ENCODE assay signal across 8 cellular contexts in the genomic region with DNA sequence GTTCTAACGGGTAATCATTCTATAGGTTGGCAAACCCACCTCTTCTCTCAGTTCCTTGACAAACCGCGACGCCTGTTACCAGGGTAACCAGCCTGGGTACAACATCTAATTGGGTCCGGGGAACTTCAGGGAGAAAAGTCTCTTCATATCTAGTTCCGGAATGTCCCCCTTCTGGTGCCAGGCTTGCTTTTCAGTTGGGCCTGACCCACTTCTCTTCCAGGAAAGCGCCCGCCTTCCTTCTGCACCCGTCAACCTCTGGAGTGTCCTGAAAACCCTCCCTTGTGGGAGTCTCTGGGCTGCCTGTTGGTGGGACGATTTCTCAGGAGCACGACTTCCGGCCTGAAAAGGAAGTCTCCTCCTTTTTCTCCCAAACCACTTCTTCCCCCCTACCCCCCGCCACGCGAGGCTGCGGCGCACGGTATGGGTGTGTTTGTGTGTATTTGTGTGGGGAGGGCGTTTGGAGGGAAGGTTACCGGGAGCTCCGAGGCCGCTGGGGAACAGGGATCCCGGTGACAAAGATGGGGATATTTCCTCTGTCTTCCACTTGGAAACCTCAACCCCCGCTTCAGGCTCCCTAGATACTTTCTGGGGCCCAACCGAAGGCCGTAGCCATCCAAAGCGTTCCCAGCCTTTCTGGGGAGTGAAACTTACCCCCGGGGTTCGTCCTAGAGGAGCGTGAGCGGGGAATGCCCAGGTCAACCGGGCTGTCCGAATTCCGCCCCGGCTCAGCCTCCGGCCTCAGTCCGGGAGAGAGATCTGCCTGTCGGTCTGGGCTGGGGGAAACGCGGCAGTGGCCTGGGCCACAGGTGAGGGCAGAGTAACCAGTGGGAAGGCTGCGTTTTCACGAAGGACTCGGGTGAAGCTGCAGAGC. TPM values are rescaled to one million over a fixed set of nuclear protein-coding genes. Genes with fewer than 3 reads are reported as not detected.
DNase-seq lines count a peak whose midpoint lies in the region; ATAC-seq and TF ChIP-seq lines count a peak whose summit lies in the region.

Gene NKAPD1, plus strand, starts transcription at position 359 of the 871 bp plus-strand sequence. CDS start 1,276 bp downstream, outside the sequence.
Gene PIH1D2, minus strand, starts transcription at position 77 of the 871 bp plus-strand sequence. CDS start 843 bp downstream, outside the sequence.

- DNase-seq in AG20443 (ENCODE audit: low spot score), result peak; percentile 88
- DNase-seq in NCI-H460 (ENCODE audit: extremely low read depth, low read depth), result peak; percentile 50
- DNase-seq in activated CD4-positive, alpha-beta T cell treated with anti-CD3 and anti-CD28 coated beads for 24 hours (ENCODE audit: low read depth in 2 of 2), result peak; percentile 58 to 62
- peak; percentile 93 for DNase-seq in choroid plexus epithelial cell (ENCODE audit: low read depth)
- peak; percentile 90 for DNase-seq in kidney tubule cell (ENCODE audit: low spot score)
- DNase-seq in stimulated activated CD4-positive, alpha-beta T cell treated with anti-CD3 and anti-CD28 coated beads, Interleukin-1b, Interleukin-23, amount 100 ng/mL, for 24 hours (ENCODE audit: low read depth in 4 of 4, low spot score in 1 of 4), result peak; percentile 50 to 65 (median 63)

- ATAC-seq in GM19035 (IDR thresholded peaks at IDR 0.05; ENCODE audit: unreplicated experiment), result peak; percentile 91
- ATAC-seq in HG03354 (IDR thresholded peaks at IDR 0.05; ENCODE audit: poor library complexity, severe bottlenecking, unreplicated experiment), result peak; percentile 92

- H3K4me3 ChIP-seq in choroid plexus epithelial cell (ENCODE audit: low read depth, low read length), result peak within 1 kb of the TSS; percentile 92

- no peak for TF ChIP-seq CTCF in choroid plexus epithelial cell (conservative IDR thresholded peaks at IDR 0.05; ENCODE audit: low read depth, low read length)

RNA-seq across cellular contexts. Expression of gene NKAPD1, which starts in this region (rescaled TPM):
- 19.5 and 20.3 TPM in 2 replicates for total RNA-seq in NCI-H460 (2014; rRNA removed; shearing (Covaris generic))
- polyA plus RNA-seq in NCI-H460 (2014; cell fraction: nucleus; rRNA removed), result 9.4 and 15.3 TPM in 2 replicates

RNA-seq across cellular contexts. Expression of gene PIH1D2, which starts in this region (rescaled TPM):
- 1.8 and 2.8 TPM in 2 replicates for total RNA-seq in NCI-H460 (2014; rRNA removed; shearing (Covaris generic))
- 0.15 and 0.84 TPM in 2 replicates for polyA plus RNA-seq in NCI-H460 (2014; cell fraction: nucleus; rRNA removed)

Comparison
In these comparisons a context has a peak if more than half of its experiments do, and no peak if none do; other contexts are left out.
1. Peak in every context shown above with its lines: DNase-seq, ATAC-seq and H3K4me3 ChIP-seq.